12 cellular contexts compared by ENCODE assay signal in the genomic region with DNA sequence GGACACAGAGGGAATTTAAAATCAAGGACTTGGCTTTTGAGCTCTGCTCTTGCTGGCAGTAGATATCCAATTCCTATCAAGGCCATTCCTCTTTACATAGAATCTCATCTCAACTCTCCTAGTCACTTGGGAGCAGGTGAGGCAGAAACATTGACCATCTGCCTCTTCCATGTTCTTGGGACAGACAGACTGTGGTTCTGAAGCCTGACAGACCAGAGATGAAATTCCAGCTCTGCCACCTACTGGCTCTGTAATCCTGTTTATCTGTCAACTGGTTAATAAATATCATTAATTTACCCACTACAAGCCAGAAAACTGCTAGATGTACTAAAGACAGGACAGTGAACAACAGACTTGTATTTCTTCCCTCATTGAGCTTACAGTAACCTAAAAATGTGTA.
DNase-seq lines count a peak whose midpoint lies in the region; ATAC-seq, FAIRE-seq and TF ChIP-seq lines count a peak whose summit lies in the region.
"Had no signal": no experiment of that assay in that cellular context is flagged by ENCODE, and none has a peak within 500 bp of the region (broad histone marks: within the 10 kb centered on the region; RNA-seq: fewer than 3 reads in every experiment).

No MANE protein-coding gene starts in this region.

- DNase-seq in cardiac muscle cell (ENCODE audit: low read depth in 1 of 2, low spot score in 1 of 2) (peak in 1 of 2 donors; percentile 52), cardiac septum (ENCODE audit: low spot score) (no peak), RWPE1 (ENCODE audit: low spot score) (peak; percentile 13), fibroblast of pulmonary artery (ENCODE audit: low read depth) (peak; percentile 53), urothelium cell line (ENCODE audit: low spot score) (peak; percentile 9), Kasumi-1 (lab: John Stamatoyannopoulos, UW) (no peak), iPS-NIHi7 (ENCODE audit: extremely low spot score) (no peak)
- DNase-seq: activated CD4-positive, alpha-beta memory T cell treated with anti-CD3 and anti-CD28 coated beads for 36 hours; activated naive CD4-positive, alpha-beta T cell; NCI-H510A; T-helper 2 cell had no signal

- H3K4me3 ChIP-seq in cardiac muscle cell (no peak overlapping the region), fibroblast of pulmonary artery (replicated peaks; ENCODE audit: low read depth, low read length) (no peak overlapping the region)

- H3K27ac ChIP-seq in cardiac muscle cell (no peak overlapping the region), RWPE1 (no peak overlapping the region)

- TF ChIP-seq CTCF in cardiac muscle cell (IDR thresholded peaks at IDR 0.05; ENCODE audit: low read depth, low read length) (peak; percentile 35), RWPE1 (conservative IDR thresholded peaks at IDR 0.05; ENCODE audit: low read depth) (0 out of 2 replicates have a peak, but pooled peaks have one; percentile 14), fibroblast of pulmonary artery (IDR thresholded peaks at IDR 0.05; ENCODE audit: low read length, missing control alignments) (peak; percentile 41)

- ATAC-seq in GM21423 (IDR thresholded peaks at IDR 0.05; ENCODE audit: unreplicated experiment), result no peak

- H3K4me1 ChIP-seq in cardiac muscle cell (ENCODE audit: low read depth), result no peaks in the 10 kb centered on the region

- FAIRE-seq in urothelium cell line (lab: Jason Lieb, UNC), result no peak

- POLR2A ChIA-PET in RWPE1 (lab: Yijun Ruan, JAX; ENCODE audit: low non-redundant PET), result no interaction called here

- intact Hi-C loops in cardiac septum (cut with DNase I), result loop anchor here (10.0 kb wide), 1 partner anchor 296 kb away; a partner anchor contains a TSS

- H3K36me3 ChIP-seq in cardiac muscle cell, result no peaks in the 10 kb centered on the region

- H3K27me3 ChIP-seq in cardiac muscle cell, result no peaks in the 10 kb centered on the region

- no peaks in the 10 kb centered on the region for H3K9me3 ChIP-seq in cardiac muscle cell (ENCODE audit: low read depth)

- CTCF ChIA-PET in RWPE1 (lab: Yijun Ruan, JAX), result interaction anchor here (0.6 to 1.4 kb wide), 6 partner anchors 14 to 994 kb away, joined by 3 read pairs; no protein-coding TSS in a partner anchor

Comparison
In these comparisons a context has a peak if more than half of its experiments do, and no peak if none do; other contexts are left out.
1. DNase-seq: peak in RWPE1 (single experiment), fibroblast of pulmonary artery (single experiment) and urothelium cell line (single experiment); none in cardiac septum (single experiment), Kasumi-1 (0 of 2) and iPS-NIHi7 (single experiment).
2. Peak in every context shown above with its lines, with median percentiles within 50 percentile points of each other: CTCF ChIP-seq.